9 cellular contexts compared by ENCODE assay signal in genomic region chr17:50146927-50147640, GRCh38. TPM values are rescaled to one million over a fixed set of nuclear protein-coding genes. Genes with fewer than 3 reads are reported as not detected.
DNase-seq lines count a peak whose midpoint lies in the region; ATAC-seq and TF ChIP-seq lines count a peak whose summit lies in the region.
"Had no signal": no experiment of that assay in that cellular context is flagged by ENCODE, and none has a peak within 500 bp of the region (broad histone marks: within the 10 kb centered on the region; RNA-seq: fewer than 3 reads in every experiment).

No MANE protein-coding gene starts in this region.

- peaks cover 60 to 63% of the 10 kb centered on the region in 2 donors for H3K4me1 Mint-ChIP-seq in effector memory CD8-positive, alpha-beta T cell (ENCODE audit: low read depth in 2 of 2)
- peaks cover 48% of the 10 kb centered on the region for H3K4me1 Mint-ChIP-seq in neural crest cell

- peak overlapping the region; percentile 94 to 98 for H3K4me3 Mint-ChIP-seq in effector memory CD8-positive, alpha-beta T cell
- peak overlapping the region; percentile 88 for H3K4me3 Mint-ChIP-seq in neural crest cell

- H3K4me3 ChIP-seq in BJ (ENCODE audit: low read depth, low read length): peak overlapping the region; percentile 67

- no peak for TF ChIP-seq CTCF in BJ (IDR thresholded peaks at IDR 0.05; ENCODE audit: insufficient read depth, low read depth, low read length)
- TF ChIP-seq CTCF in neural crest cell (conservative IDR thresholded peaks at IDR 0.05): no peak

- CTCF ChIA-PET in BJ (lab: Yijun Ruan, JAX): interaction anchor here (0.6 to 4.4 kb wide), 11 partner anchors 7 to 149 kb away, joined by 3 to 20 read pairs (median 6); partner anchors contain the start of gene PDK2

- no peaks in the 10 kb centered on the region for H3K27me3 ChIP-seq in BJ (ENCODE audit: control insufficient read depth, insufficient read depth, low read length)
- H3K27me3 ChIP-seq: SJSA1 had no signal

- H3K36me3 Mint-ChIP-seq in effector memory CD8-positive, alpha-beta T cell (ENCODE audit: insufficient read depth): peaks cover 18% of the 10 kb centered on the region
- peaks cover 9% of the 10 kb centered on the region for H3K36me3 Mint-ChIP-seq in neural crest cell (ENCODE audit: low read depth)

- H3K27ac Mint-ChIP-seq in effector memory CD8-positive, alpha-beta T cell: peak overlapping the region; percentile 93 to 97
- H3K27ac Mint-ChIP-seq in neural crest cell (ENCODE audit: unreplicated experiment): peak overlapping the region; percentile 50

- peaks cover 23% of the 10 kb centered on the region for H3K36me3 ChIP-seq in BJ (ENCODE audit: control insufficient read depth, insufficient read depth, low read length)

- no peaks in the 10 kb centered on the region for H3K27me3 Mint-ChIP-seq in effector memory CD8-positive, alpha-beta T cell
- no peaks in the 10 kb centered on the region for H3K27me3 Mint-ChIP-seq in neural crest cell (ENCODE audit: low read depth)

- H3K9me3 Mint-ChIP-seq in effector memory CD8-positive, alpha-beta T cell: no peaks in the 10 kb centered on the region
- H3K9me3 Mint-ChIP-seq in neural crest cell: no peaks in the 10 kb centered on the region

- peak; percentile 16 for ATAC-seq in effector memory CD8-positive, alpha-beta T cell (replicated peaks)
- ATAC-seq in HG03159 (IDR thresholded peaks at IDR 0.05; ENCODE audit: unreplicated experiment): no peak
- no peak for ATAC-seq in HG02571 (IDR thresholded peaks at IDR 0.05; ENCODE audit: unreplicated experiment)

- POLR2A ChIA-PET in BJ (lab: Charles Lee): interaction anchor here (0.7 kb wide), 1 partner anchor 117 kb away, joined by 18 read pairs; no protein-coding TSS in a partner anchor

- DNase-seq in BJ (ENCODE audit: low read depth) (no peak), NAMALWA (ENCODE audit: low spot score) (peak; percentile 40), neural crest cell (ENCODE audit: low read depth, low spot score) (no peak), NCI-H2029 treated with DMSO at 0.1 percent for 48 hours (lab: John Stamatoyannopoulos, UW) (no peak), NCI-H69 (lab: John Stamatoyannopoulos, UW) (no peak)
- DNase-seq in effector memory CD8-positive, alpha-beta T cell: no peak

RNA-seq across cellular contexts. Expression of gene PPP1R9B, which starts 3.4 kb away (rescaled TPM):
- polyA plus RNA-seq in BJ (2011; rRNA removed): 17.2 and 19.3 TPM in 2 replicates
- 27.3 and 31.6 TPM in 2 replicates for polyA minus RNA-seq in BJ (2011; rRNA and poly(A)+ RNA removed)
- total RNA-seq in neural crest cell: 67.1 and 68.8 TPM in 2 replicates

RNA-seq across cellular contexts. Expression of gene SAMD14, which starts 17.1 kb away (rescaled TPM):
- 2.7 and 5.3 TPM in 2 replicates for polyA plus RNA-seq in BJ (2011; rRNA removed)
- 3.1 TPM in 2 replicates for polyA minus RNA-seq in BJ (2011; rRNA and poly(A)+ RNA removed)
- 26.1 and 28.7 TPM in 2 replicates for total RNA-seq in neural crest cell

RNA-seq across cellular contexts. Expression of gene SGCA, which starts 18.7 kb away (rescaled TPM):
- 0.09 and 0.40 TPM in 2 replicates for polyA plus RNA-seq in BJ (2011; rRNA removed)
- polyA minus RNA-seq in BJ (2011; rRNA and poly(A)+ RNA removed): not detected in 2 replicates
- total RNA-seq in neural crest cell: not detected in 2 replicates

RNA-seq across cellular contexts. Expression of gene PDK2, which starts 51.9 kb away (rescaled TPM):
- polyA plus RNA-seq in BJ (2011; rRNA removed): 79.3 and 155 TPM in 2 replicates
- polyA minus RNA-seq in BJ (2011; rRNA and poly(A)+ RNA removed): 76.2 and 119 TPM in 2 replicates
- total RNA-seq in neural crest cell: 21.6 and 24.6 TPM in 2 replicates

RNA-seq across cellular contexts. Expression of gene COL1A1, which starts 54.3 kb away (rescaled TPM):
- 1,679 and 2,161 TPM in 2 replicates for polyA plus RNA-seq in BJ (2011; rRNA removed)
- polyA minus RNA-seq in BJ (2011; rRNA and poly(A)+ RNA removed): 4,131 and 5,702 TPM in 2 replicates
- 13.3 and 14.8 TPM in 2 replicates for total RNA-seq in neural crest cell
